8 cellular contexts compared by ENCODE assay signal in the genomic region with DNA sequence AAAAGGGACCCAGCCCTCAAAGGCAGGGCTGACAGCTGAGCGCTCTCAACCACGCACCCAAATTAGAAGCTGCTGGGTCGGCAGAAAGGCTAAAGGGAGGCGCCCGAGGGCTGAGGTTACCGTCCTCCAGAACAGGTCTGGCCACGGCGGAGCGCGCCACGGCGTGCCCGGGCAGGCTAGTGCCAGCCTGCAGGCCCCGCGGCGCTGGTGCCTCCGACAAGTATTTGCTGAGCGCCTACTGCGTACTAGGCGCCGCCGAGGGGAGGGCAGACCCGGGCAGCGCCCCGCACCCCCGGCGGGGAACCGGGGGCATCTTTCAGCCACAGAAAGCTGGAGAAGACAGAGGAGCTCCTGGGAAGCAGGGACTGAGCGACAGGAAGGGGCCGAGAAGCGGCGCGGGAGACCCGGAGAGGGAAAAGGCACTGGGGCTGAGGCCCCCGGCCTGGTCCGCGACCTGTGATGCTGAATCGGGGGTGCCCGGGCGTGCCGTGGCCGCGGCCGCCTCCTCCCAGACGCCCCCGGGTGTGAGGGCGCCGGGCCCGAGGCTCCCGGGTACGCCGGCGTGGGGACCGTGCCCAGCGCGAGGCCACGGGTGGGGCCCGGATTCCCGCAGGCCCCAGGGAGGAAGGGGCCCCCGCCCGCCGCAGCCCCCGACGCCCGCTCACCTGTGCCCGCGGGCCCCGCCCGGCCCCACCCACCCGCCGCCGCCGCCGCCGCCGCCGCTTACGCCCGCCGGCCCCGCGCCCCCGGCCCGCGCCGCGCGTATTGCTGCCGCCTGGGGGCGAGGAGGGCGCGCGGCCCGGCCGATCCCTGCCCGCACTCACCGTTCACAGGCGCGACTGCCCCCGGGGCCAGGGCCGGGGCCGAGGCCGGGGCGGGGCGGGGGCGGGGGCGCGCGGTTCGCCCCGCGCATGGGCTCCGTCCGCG. TPM values are rescaled to one million over a fixed set of nuclear protein-coding genes. Genes with fewer than 3 reads are reported as not detected.
DNase-seq lines count a peak whose midpoint lies in the region; ATAC-seq and TF ChIP-seq lines count a peak whose summit lies in the region.

No MANE protein-coding gene starts in this region.

- peaks cover 11% of the 10 kb centered on the region for H3K4me1 Mint-ChIP-seq in CD14-positive monocyte
- peaks cover 25% of the 10 kb centered on the region for H3K4me1 Mint-ChIP-seq in activated naive CD4-positive, alpha-beta T cell treated with anti-CD3 and anti-CD28 coated beads, Interleukin-2, amount 10 ng/mL, durations not matched to agents 7 days and 5 days

- H3K9me3 Mint-ChIP-seq in CD14-positive monocyte, result peaks cover 0 to 4% (median 0%) of the 10 kb centered on the region in 7 donors
- no peaks in the 10 kb centered on the region for H3K9me3 Mint-ChIP-seq in activated naive CD4-positive, alpha-beta T cell treated with anti-CD3 and anti-CD28 coated beads, Interleukin-2, amount 10 ng/mL, durations not matched to agents 7 days and 5 days

- no peak overlapping the region for H3K27ac Mint-ChIP-seq in CD14-positive monocyte
- peak overlapping the region; percentile 76 for H3K27ac Mint-ChIP-seq in activated naive CD4-positive, alpha-beta T cell treated with anti-CD3 and anti-CD28 coated beads, Interleukin-2, amount 10 ng/mL, durations not matched to agents 7 days and 5 days

- peak overlapping the region; percentile 57 for H3K4me3 ChIP-seq in NB4 (ENCODE audit: low read depth, low read length)
- peak overlapping the region; percentile 73 for H3K4me3 ChIP-seq in retinal pigment epithelial cell (ENCODE audit: low read length)

- ATAC-seq in GM19467 (IDR thresholded peaks at IDR 0.05; ENCODE audit: unreplicated experiment), result peak; percentile 9
- ATAC-seq in left cardiac atrium, result no peak

- no peak for TF ChIP-seq POLR2A in NB4 (IDR thresholded peaks at IDR 0.05; ENCODE audit: extremely low read depth, insufficient read length)

- CTCF ChIA-PET in activated naive CD4-positive, alpha-beta T cell treated with anti-CD3 and anti-CD28 coated beads, Interleukin-2, amount 10 ng/mL, durations not matched to agents 7 days and 5 days (lab: Charles Lee), result interaction anchor here (1.5 kb wide), 1 partner anchor 106 kb away, joined by 3 read pairs; no protein-coding TSS in a partner anchor

- intact Hi-C loops in CD14-positive monocyte (cut with micrococcal nuclease) (no loop called here), left cardiac atrium (cut with DNase I) (no loop called here)

- H3K4me3 Mint-ChIP-seq in CD14-positive monocyte, result peak overlapping the region; percentile 70 to 72
- peak overlapping the region; percentile 74 for H3K4me3 Mint-ChIP-seq in activated naive CD4-positive, alpha-beta T cell treated with anti-CD3 and anti-CD28 coated beads, Interleukin-2, amount 10 ng/mL, durations not matched to agents 7 days and 5 days

- H3K27me3 Mint-ChIP-seq in CD14-positive monocyte (ENCODE audit: low read depth in 3 of 3), result peaks cover 15 to 36% (median 20%) of the 10 kb centered on the region in 3 donors
- peaks cover 26% of the 10 kb centered on the region for H3K27me3 Mint-ChIP-seq in activated naive CD4-positive, alpha-beta T cell treated with anti-CD3 and anti-CD28 coated beads, Interleukin-2, amount 10 ng/mL, durations not matched to agents 7 days and 5 days

- TF ChIP-seq CTCF in CD14-positive monocyte (IDR thresholded peaks at IDR 0.05), result no peak
- no peak for TF ChIP-seq CTCF in NB4 (IDR thresholded peaks at IDR 0.05; ENCODE audit: low read depth, low read length)
- peak; percentile 2 for TF ChIP-seq CTCF in retinal pigment epithelial cell (conservative IDR thresholded peaks at IDR 0.05; ENCODE audit: low read depth, low read length)

- DNase-seq in CD14-positive monocyte (ENCODE audit: low spot score), result peak; percentile 38
- peak; percentile 42 for DNase-seq in NB4 (ENCODE audit: low read depth)
- peak; percentile 39 for DNase-seq in activated naive CD4-positive, alpha-beta T cell treated with anti-CD3 and anti-CD28 coated beads, Interleukin-2, amount 10 ng/mL, durations not matched to agents 7 days and 5 days
- peak; percentile 36 for DNase-seq in left cardiac atrium
- no peak for DNase-seq in retinal pigment epithelial cell (ENCODE audit: low read depth)
- DNase-seq in putamen (ENCODE audit: low spot score), result no peak
- DNase-seq in SHP77 treated with DMSO at 0.1 percent for 48 hours (lab: John Stamatoyannopoulos, UW), result no peak

- peaks cover 15% of the 10 kb centered on the region in 2 donors for H3K36me3 Mint-ChIP-seq in CD14-positive monocyte
- peaks cover 8% of the 10 kb centered on the region for H3K36me3 Mint-ChIP-seq in activated naive CD4-positive, alpha-beta T cell treated with anti-CD3 and anti-CD28 coated beads, Interleukin-2, amount 10 ng/mL, durations not matched to agents 7 days and 5 days

RNA-seq across cellular contexts. Expression of gene HRAS, which starts 0.5 kb away (rescaled TPM):
- polyA plus RNA-seq in CD14-positive monocyte, result 10 to 100 TPM; 10.1 to 10.3 TPM
- total RNA-seq in left cardiac atrium, result 10 to 100 TPM; 47.9 to 56.5 TPM

RNA-seq across cellular contexts. Expression of gene LRRC56, which starts 2.5 kb away (rescaled TPM):
- polyA plus RNA-seq in CD14-positive monocyte, result under 1 TPM in 1 of 2 donors, not detected in 1; 0.09 TPM
- total RNA-seq in left cardiac atrium, result under 1 TPM; 0.47 to 0.68 TPM

RNA-seq across cellular contexts. Expression of gene LMNTD2, which starts 25.7 kb away (rescaled TPM):
- 1 to 10 TPM in 1 of 2 donors, under 1 TPM in 1; 0.67 to 1.2 TPM for polyA plus RNA-seq in CD14-positive monocyte
- 1 to 10 TPM in 1 of 2 donors, under 1 TPM in 1; 0.58 to 1.1 TPM for total RNA-seq in left cardiac atrium

RNA-seq across cellular contexts. Expression of gene RASSF7, which starts 25.9 kb away (rescaled TPM):
- polyA plus RNA-seq in CD14-positive monocyte, result 10 to 100 TPM in 1 of 2 donors, 1 to 10 TPM in 1; 10.0 to 12.4 TPM
- total RNA-seq in left cardiac atrium, result 1 to 10 TPM; 3.2 to 4.4 TPM

RNA-seq across cellular contexts. Expression of gene RNH1, which starts 27.8 kb away (rescaled TPM):
- polyA plus RNA-seq in CD14-positive monocyte, result 100 to 1,000 TPM; 443 to 445 TPM
- 100 to 1,000 TPM; 153 to 159 TPM for total RNA-seq in left cardiac atrium

Comparison
In these comparisons a context has a peak if more than half of its experiments do, and no peak if none do; other contexts are left out.
1. DNase-seq: peak in CD14-positive monocyte (single experiment), NB4 (single experiment), activated naive CD4-positive, alpha-beta T cell treated with anti-CD3 and anti-CD28 coated beads, Interleukin-2, amount 10 ng/mL, durations not matched to agents 7 days and 5 days (single experiment) and left cardiac atrium (single experiment); none in retinal pigment epithelial cell (single experiment), putamen (single experiment) and SHP77 treated with DMSO at 0.1 percent for 48 hours (single experiment).